ENCODE assay signal across 14 cellular contexts in genomic region chr6:72826033-72826432, GRCh38.
DNase-seq lines count a peak whose midpoint lies in the region; ATAC-seq and TF ChIP-seq lines count a peak whose summit lies in the region.
"Had no signal": no experiment of that assay in that cellular context is flagged by ENCODE, and none has a peak within 500 bp of the region (broad histone marks: within the 10 kb centered on the region; RNA-seq: fewer than 3 reads in every experiment).

No MANE protein-coding gene starts in this region.

- H3K36me3 Mint-ChIP-seq in activated T-cell treated with anti-CD3 and anti-CD28 coated beads, Interleukin-2, amount 50 U/mL, for 4 hours (ENCODE audit: insufficient read depth) = peaks cover 5% of the 10 kb centered on the region
- H3K36me3 Mint-ChIP-seq in stimulated activated effector memory CD8-positive, alpha-beta T cell treated with anti-CD3 and anti-CD28 coated beads, Interleukin-12 subunit alpha, Interleukin-12 subunit beta, amount 100 ng/mL, for 72 hours = no peaks in the 10 kb centered on the region

- POLR2A ChIA-PET in RWPE1 (lab: Yijun Ruan, JAX; ENCODE audit: low non-redundant PET) = no interaction called here

- H3K4me2 ChIP-seq in fibroblast of lung (ENCODE audit: extremely low read depth, insufficient read depth, low read length) = no peak overlapping the region

- H3K4me3 ChIP-seq in fibroblast of lung (replicated peaks in 1 of 4; ENCODE audit: control extremely low read depth in 1 of 4, insufficient read depth in 1 of 4, low read depth in 3 of 4, low read length in 4 of 4) = no peak overlapping the region
- H3K4me3 ChIP-seq: SK-N-MC, vagina had no signal

- CTCF ChIA-PET in RWPE1 (lab: Yijun Ruan, JAX) = no interaction called here

- H3K27me3 Mint-ChIP-seq in activated T-cell treated with anti-CD3 and anti-CD28 coated beads, Interleukin-2, amount 50 U/mL, for 4 hours (ENCODE audit: low read depth) = no peaks in the 10 kb centered on the region
- H3K27me3 Mint-ChIP-seq: dendritic cell treated with granulocyte-macrophage colony-stimulating factor and Interleukin-4, amounts not matched to agents 40 ng/mL and 50 ng/mL, for 4 days had no signal

- H3K27ac ChIP-seq in RWPE1 (no peak overlapping the region), fibroblast of lung (ENCODE audit: insufficient read depth, low read length) (peak overlapping the region; percentile 79)
- H3K27ac ChIP-seq: SK-N-MC, vagina, WERI-Rb-1 had no signal

- no peak overlapping the region for H2AFZ ChIP-seq in fibroblast of lung (ENCODE audit: low read length)

- no peaks in the 10 kb centered on the region for H3K27me3 ChIP-seq in fibroblast of lung (ENCODE audit: control insufficient read depth, insufficient read depth, low read length)
- H3K27me3 ChIP-seq: vagina had no signal

- H4K20me1 ChIP-seq in fibroblast of lung (ENCODE audit: control insufficient read depth, extremely low read depth, insufficient read depth, low read length) = no peaks in the 10 kb centered on the region

- H3K9me3 ChIP-seq in fibroblast of lung (ENCODE audit: control insufficient read depth, insufficient read depth, low read depth, low read length) = no peaks in the 10 kb centered on the region
- H3K9me3 ChIP-seq: vagina had no signal

- H3K4me1 Mint-ChIP-seq in activated T-cell treated with anti-CD3 and anti-CD28 coated beads, Interleukin-2, amount 50 U/mL, for 4 hours (ENCODE audit: low read depth) = peaks cover 17% of the 10 kb centered on the region
- H3K4me1 Mint-ChIP-seq in stimulated activated effector memory CD8-positive, alpha-beta T cell treated with anti-CD3 and anti-CD28 coated beads, Interleukin-12 subunit alpha, Interleukin-12 subunit beta, amount 100 ng/mL, for 72 hours = peaks cover 9% of the 10 kb centered on the region

- ATAC-seq in activated T-cell treated with anti-CD3 and anti-CD28 coated beads, Interleukin-2, amount 50 U/mL, for 4 hours = peak; percentile 84 to 86
- ATAC-seq in stimulated activated effector memory CD8-positive, alpha-beta T cell treated with anti-CD3 and anti-CD28 coated beads, Interleukin-12 subunit alpha, Interleukin-12 subunit beta, amount 100 ng/mL, for 72 hours = peak; percentile 80
- ATAC-seq in GM21576 (IDR thresholded peaks at IDR 0.05; ENCODE audit: unreplicated experiment) = no peak
- ATAC-seq in GM18858 (IDR thresholded peaks at IDR 0.05; ENCODE audit: unreplicated experiment) = no peak

- peaks cover 6% of the 10 kb centered on the region for H3K4me1 ChIP-seq in fibroblast of lung (ENCODE audit: control insufficient read depth, extremely low read depth, insufficient read depth, low read length)
- H3K4me1 ChIP-seq: vagina had no signal

- no peak for DNase-seq in activated T-cell treated with anti-CD3 and anti-CD28 coated beads, Interleukin-2, amount 50 U/mL, for 4 hours
- no peak for DNase-seq in activated T-cell treated with anti-CD3 and anti-CD28 coated beads, Interleukin-2, amount 50 U/mL, for 48 hours
- DNase-seq in RWPE1 (ENCODE audit: low spot score) (peak; percentile 23), fibroblast of lung (ENCODE audit: low read depth in 2 of 2) (peak; percentile 19 to 66), GM20000 (ENCODE audit: low spot score) (no peak)
- no peak for DNase-seq in stimulated activated effector memory CD8-positive, alpha-beta T cell treated with anti-CD3 and anti-CD28 coated beads, Interleukin-12 subunit alpha, Interleukin-12 subunit beta, amount 100 ng/mL, for 72 hours (ENCODE audit: low spot score in 2 of 2)
- DNase-seq: Calu3, NCI-H1417 treated with DMSO at 0.1 percent for 48 hours, WERI-Rb-1 had no signal

- no peak overlapping the region for H3K9ac ChIP-seq in fibroblast of lung (ENCODE audit: insufficient read depth, low read length)

- H3K79me2 ChIP-seq in fibroblast of lung (ENCODE audit: control insufficient read depth, insufficient read depth, low read length) = no peaks in the 10 kb centered on the region

- peaks cover 3% of the 10 kb centered on the region for H3K9me3 Mint-ChIP-seq in activated T-cell treated with anti-CD3 and anti-CD28 coated beads, Interleukin-2, amount 50 U/mL, for 4 hours
- peaks cover 4% of the 10 kb centered on the region for H3K9me3 Mint-ChIP-seq in stimulated activated effector memory CD8-positive, alpha-beta T cell treated with anti-CD3 and anti-CD28 coated beads, Interleukin-12 subunit alpha, Interleukin-12 subunit beta, amount 100 ng/mL, for 72 hours

- TF ChIP-seq CTCF in RWPE1 (conservative IDR thresholded peaks at IDR 0.05; ENCODE audit: low read depth) (no peak), fibroblast of lung (conservative IDR thresholded peaks at IDR 0.05 in 1 of 2, IDR thresholded peaks at IDR 0.05 in 1 of 2; ENCODE audit: low read depth in 1 of 2, low read length in 2 of 2) (no peak), GM20000 (IDR thresholded peaks at IDR 0.05; ENCODE audit: extremely low read depth, missing control alignments) (no peak)

- H3K4me3 Mint-ChIP-seq in activated T-cell treated with anti-CD3 and anti-CD28 coated beads, Interleukin-2, amount 50 U/mL, for 4 hours = no peak overlapping the region
- no peak overlapping the region for H3K4me3 Mint-ChIP-seq in stimulated activated effector memory CD8-positive, alpha-beta T cell treated with anti-CD3 and anti-CD28 coated beads, Interleukin-12 subunit alpha, Interleukin-12 subunit beta, amount 100 ng/mL, for 72 hours
- H3K4me3 Mint-ChIP-seq: dendritic cell treated with granulocyte-macrophage colony-stimulating factor and Interleukin-4, amounts not matched to agents 40 ng/mL and 50 ng/mL, for 4 days had no signal

- H3K27ac Mint-ChIP-seq in stimulated activated effector memory CD8-positive, alpha-beta T cell treated with anti-CD3 and anti-CD28 coated beads, Interleukin-12 subunit alpha, Interleukin-12 subunit beta, amount 100 ng/mL, for 72 hours = no peak overlapping the region

- H3K36me3 ChIP-seq in fibroblast of lung (ENCODE audit: control insufficient read depth, insufficient read depth, low read length) = no peaks in the 10 kb centered on the region
- H3K36me3 ChIP-seq: vagina, WERI-Rb-1 had no signal

Comparison
In these comparisons a context has a peak if more than half of its experiments do, and no peak if none do; other contexts are left out.
1. ATAC-seq: peak in activated T-cell treated with anti-CD3 and anti-CD28 coated beads, Interleukin-2, amount 50 U/mL, for 4 hours (2 of 2) and stimulated activated effector memory CD8-positive, alpha-beta T cell treated with anti-CD3 and anti-CD28 coated beads, Interleukin-12 subunit alpha, Interleukin-12 subunit beta, amount 100 ng/mL, for 72 hours (single experiment); none in GM21576 (single experiment) and GM18858 (single experiment).
2. DNase-seq: peak in RWPE1 (single experiment) and fibroblast of lung (2 of 2); none in activated T-cell treated with anti-CD3 and anti-CD28 coated beads, Interleukin-2, amount 50 U/mL, for 4 hours (single experiment), activated T-cell treated with anti-CD3 and anti-CD28 coated beads, Interleukin-2, amount 50 U/mL, for 48 hours (0 of 2), stimulated activated effector memory CD8-positive, alpha-beta T cell treated with anti-CD3 and anti-CD28 coated beads, Interleukin-12 subunit alpha, Interleukin-12 subunit beta, amount 100 ng/mL, for 72 hours (0 of 2) and GM20000 (single experiment).